In genomic region chr9:31232485-31232884, GRCh38 we compare ENCODE assay signal across 27 cellular contexts.
"Had no signal": no experiment of that assay in that cellular context is flagged by ENCODE, and none has a peak within 500 bp of the region (broad histone marks: within the 10 kb centered on the region; RNA-seq: fewer than 3 reads in every experiment).

No MANE protein-coding gene starts in this region.

- H3K4me3 ChIP-seq: colonic mucosa, coronary artery, dorsolateral prefrontal cortex, esophagus muscularis mucosa, esophagus squamous epithelium, gastrocnemius medialis, gastroesophageal sphincter, heart left ventricle, heart right ventricle had no signal

- H3K9me3 ChIP-seq: colonic mucosa, esophagus muscularis mucosa, esophagus squamous epithelium, gastrocnemius medialis had no signal

- ATAC-seq: effector memory CD8-positive, alpha-beta T cell; esophagus mucosa; foreskin keratinocyte; gastroesophageal sphincter had no signal

- FAIRE-seq: colon, endometrium, endothelial cell of umbilical vein, frontal cortex had no signal

- H3K36me3 ChIP-seq: colonic mucosa, esophagus muscularis mucosa, esophagus squamous epithelium, gastrocnemius medialis, gastroesophageal sphincter, heart left ventricle, heart right ventricle had no signal

- DNase-seq: colonic mucosa; cortex of kidney; dorsolateral prefrontal cortex; effector CD4-positive, alpha-beta T cell; effector CD8-positive, alpha-beta T cell; effector memory CD4-positive, alpha-beta T cell; effector memory CD8-positive, alpha-beta T cell; endodermal cell; erythroblast; esophagus squamous epithelium; foreskin fibroblast; foreskin keratinocyte; foreskin melanocyte; gastrocnemius medialis; glutamatergic neuron; head of caudate nucleus; heart right ventricle had no signal

- H3K27me3 ChIP-seq: colonic mucosa, dorsolateral prefrontal cortex, esophagus muscularis mucosa, esophagus squamous epithelium, foreskin keratinocyte, gastrocnemius medialis, gastroesophageal sphincter, heart left ventricle, heart right ventricle had no signal

- H3K27ac ChIP-seq: colonic mucosa, coronary artery, dorsolateral prefrontal cortex, epithelial cell of prostate, esophagus muscularis mucosa, esophagus squamous epithelium, foreskin keratinocyte, gastroesophageal sphincter had no signal

- H3K4me1 ChIP-seq: colonic mucosa, esophagus muscularis mucosa, esophagus squamous epithelium, gastrocnemius medialis, gastroesophageal sphincter had no signal
